In the genomic region with DNA sequence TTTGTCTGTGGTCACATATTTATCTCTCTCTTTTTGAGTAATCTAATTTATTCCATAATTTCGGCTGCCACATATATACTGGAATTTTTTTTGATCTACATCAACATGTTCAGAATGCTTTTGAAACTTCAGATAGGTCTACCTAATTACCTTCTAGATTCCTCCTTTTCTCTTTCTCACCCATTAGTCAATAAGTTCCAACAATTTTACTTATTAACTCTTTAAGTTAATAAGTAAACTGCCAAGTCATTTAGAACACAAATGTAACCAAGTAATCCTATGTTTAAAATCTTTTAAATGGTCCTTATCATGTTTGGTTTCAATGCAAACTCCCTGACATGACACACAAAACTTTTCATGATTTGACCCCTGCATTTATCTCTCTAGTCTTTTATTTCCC, we compare ENCODE assay signal across 16 cellular contexts.
A peak's percentile ranks its signal among the peaks of the same experiment; 100 is the strongest.
DNase-seq lines count a peak whose midpoint lies in the region; ATAC-seq and TF ChIP-seq lines count a peak whose summit lies in the region.
"Had no signal": no experiment of that assay in that cellular context is flagged by ENCODE, and none has a peak within 500 bp of the region (broad histone marks: within the 10 kb centered on the region; RNA-seq: fewer than 3 reads in every experiment).

No MANE protein-coding gene starts in this region.

- DNase-seq in ACHN (peak; percentile 3), hepatocyte (ENCODE audit: low spot score) (no peak), progenitor cell of endocrine pancreas (ENCODE audit: low spot score, unreplicated experiment) (no peak), AML-193 (lab: John Stamatoyannopoulos, UW) (no peak), endothelial cell (ENCODE audit: low spot score) (no peak), T-helper 17 cell (no peak)
- DNase-seq: CD8-positive, alpha-beta T cell; DMS79 treated with DMSO at 0.1 percent for 48 hours; GF-D8; HCEC 1CT had no signal

- WGBS in hepatocyte (ENCODE audit: low lambda C conversion rate, missing lambda C conversion rate), result 77% methylated on average over 1 of the region's 1 CpG

- H3K4me1 ChIP-seq in OCI-LY3 (ENCODE audit: low read length), result peaks cover 30% of the 10 kb centered on the region
- no peaks in the 10 kb centered on the region for H3K4me1 ChIP-seq in hepatocyte (ENCODE audit: insufficient read depth)
- H3K4me1 ChIP-seq: A549 had no signal

- H3K4me2 ChIP-seq in OCI-LY3 (ENCODE audit: low read length) (peak overlapping the region; percentile 43; the same call in 1 of the 2 replicates), hepatocyte (peak overlapping the region; percentile 22)
- H3K4me2 ChIP-seq: A549, GM23338 had no signal

- H3K36me3 Mint-ChIP-seq in progenitor cell of endocrine pancreas (ENCODE audit: insufficient read depth), result no peaks in the 10 kb centered on the region
- H3K36me3 Mint-ChIP-seq in endothelial cell (ENCODE audit: low read depth, unreplicated experiment), result no peaks in the 10 kb centered on the region
- no peaks in the 10 kb centered on the region for H3K36me3 Mint-ChIP-seq in T-helper 17 cell (ENCODE audit: low read depth)
- H3K36me3 Mint-ChIP-seq: CD8-positive, alpha-beta T cell had no signal

- H3K4me1 Mint-ChIP-seq in progenitor cell of endocrine pancreas (ENCODE audit: low read depth) (peaks cover 7% of the 10 kb centered on the region), endothelial cell (ENCODE audit: unreplicated experiment) (no peaks in the 10 kb centered on the region), T-helper 17 cell (no peaks in the 10 kb centered on the region)
- H3K4me1 Mint-ChIP-seq: B cell, GM23338 had no signal

- H3K9me3 ChIP-seq in OCI-LY3 (ENCODE audit: insufficient read depth, low read length), result no peaks in the 10 kb centered on the region
- H3K9me3 ChIP-seq in hepatocyte (ENCODE audit: low read depth), result no peaks in the 10 kb centered on the region
- H3K9me3 ChIP-seq in T-helper 17 cell (ENCODE audit: control insufficient read depth, low read length, poor library complexity, severe bottlenecking), result no peaks in the 10 kb centered on the region
- H3K9me3 ChIP-seq: A549; BLaER1 treated with 17β-estradiol and CSF1 and Interleukin-3, amounts not matched to agents 10 nM and 100 nM had no signal

- H4K20me1 ChIP-seq in OCI-LY3 (ENCODE audit: insufficient read depth, low read length) (no peaks in the 10 kb centered on the region), hepatocyte (ENCODE audit: insufficient read depth, poor library complexity, severe bottlenecking) (no peaks in the 10 kb centered on the region)
- H4K20me1 ChIP-seq: BLaER1 treated with 17β-estradiol and CSF1 and Interleukin-3, amounts not matched to agents 10 nM and 100 nM had no signal

- H3K4me3 Mint-ChIP-seq in progenitor cell of endocrine pancreas (ENCODE audit: low read depth), result no peak overlapping the region
- no peak overlapping the region for H3K4me3 Mint-ChIP-seq in endothelial cell (ENCODE audit: unreplicated experiment)
- no peak overlapping the region for H3K4me3 Mint-ChIP-seq in T-helper 17 cell
- H3K4me3 Mint-ChIP-seq: B cell; CD8-positive, alpha-beta T cell; GM23338 had no signal

- H3K27me3 ChIP-seq in OCI-LY3 (ENCODE audit: low read depth, low read length) (no peaks in the 10 kb centered on the region), hepatocyte (no peaks in the 10 kb centered on the region)
- H3K27me3 ChIP-seq: BLaER1 treated with 17β-estradiol and CSF1 and Interleukin-3, amounts not matched to agents 10 nM and 100 nM had no signal

- ATAC-seq in T-helper 17 cell, result no peak
- ATAC-seq: A549; CD8-positive, alpha-beta T cell; GM23338 had no signal

- peaks cover 20% of the 10 kb centered on the region for H3K9me3 Mint-ChIP-seq in progenitor cell of endocrine pancreas (ENCODE audit: low read depth)
- peaks cover 10% of the 10 kb centered on the region for H3K9me3 Mint-ChIP-seq in endothelial cell (ENCODE audit: unreplicated experiment)
- H3K9me3 Mint-ChIP-seq: CD8-positive, alpha-beta T cell had no signal

- H3K27ac ChIP-seq in OCI-LY3 (ENCODE audit: low read length) (peak overlapping the region; percentile 37; the same call in 1 of the 2 replicates), hepatocyte (peak overlapping the region; percentile 50)
- H3K27ac ChIP-seq: 22Rv1; A549; BLaER1 treated with 17β-estradiol and CSF1 and Interleukin-3, amounts not matched to agents 10 nM and 100 nM had no signal

- H3K27ac Mint-ChIP-seq in progenitor cell of endocrine pancreas (peak overlapping the region; percentile 68), endothelial cell (ENCODE audit: unreplicated experiment) (no peak overlapping the region), T-helper 17 cell (no peak overlapping the region)
- H3K27ac Mint-ChIP-seq: B cell; CD8-positive, alpha-beta T cell; GM23338 had no signal

- H2AFZ ChIP-seq in OCI-LY3 (ENCODE audit: low read depth, low read length) (peak overlapping the region; percentile 90), hepatocyte (no peak overlapping the region)
- H2AFZ ChIP-seq: GM23338 had no signal

- no peak overlapping the region for H3K9ac ChIP-seq in OCI-LY3 (ENCODE audit: low read length)
- H3K9ac ChIP-seq: BLaER1 treated with 17β-estradiol and CSF1 and Interleukin-3, amounts not matched to agents 10 nM and 100 nM had no signal

- H3K27me3 Mint-ChIP-seq in progenitor cell of endocrine pancreas (no peaks in the 10 kb centered on the region), endothelial cell (ENCODE audit: unreplicated experiment) (no peaks in the 10 kb centered on the region), T-helper 17 cell (no peaks in the 10 kb centered on the region)
- H3K27me3 Mint-ChIP-seq: B cell had no signal

- H3K79me2 ChIP-seq in OCI-LY3 (ENCODE audit: low read length) (no peaks in the 10 kb centered on the region), hepatocyte (no peaks in the 10 kb centered on the region)

- no peak overlapping the region for H3K4me3 ChIP-seq in OCI-LY3 (ENCODE audit: low read length)
- H3K4me3 ChIP-seq in hepatocyte, result no peak overlapping the region
- H3K4me3 ChIP-seq: A549; BLaER1 treated with 17β-estradiol and CSF1 and Interleukin-3, amounts not matched to agents 10 nM and 100 nM; GM23338 had no signal

- in situ Hi-C loops in ACHN (cut with HindIII; ENCODE audit: low pct_ligation_motif_present, low pct_unique_long_range_greater_than_20kb, low sequenced_read_pairs), result no loop called here

- no peak for TF ChIP-seq CTCF in OCI-LY3 (IDR thresholded peaks at IDR 0.05; ENCODE audit: low read depth, low read length)
- TF ChIP-seq CTCF in hepatocyte (IDR thresholded peaks at IDR 0.05; ENCODE audit: poor library complexity), result no peak
- no peak for TF ChIP-seq CTCF in progenitor cell of endocrine pancreas (IDR thresholded peaks at IDR 0.05; ENCODE audit: unreplicated experiment)
- no peak for TF ChIP-seq CTCF in endothelial cell (IDR thresholded peaks at IDR 0.05; ENCODE audit: unreplicated experiment)

- no peaks in the 10 kb centered on the region for H3K36me3 ChIP-seq in OCI-LY3 (replicated peaks; ENCODE audit: low read depth, low read length)
- H3K36me3 ChIP-seq in hepatocyte (replicated peaks; ENCODE audit: insufficient read depth, low read depth), result no peaks in the 10 kb centered on the region
- H3K36me3 ChIP-seq: BLaER1 treated with 17β-estradiol and CSF1 and Interleukin-3, amounts not matched to agents 10 nM and 100 nM had no signal

- H3K9me2 ChIP-seq in hepatocyte (replicated peaks; ENCODE audit: insufficient read depth), result no peaks in the 10 kb centered on the region
